ENCODE assay signal across 8 cellular contexts in genomic region chr1:50976111-50976889, GRCh38. TPM values are rescaled to one million over a fixed set of nuclear protein-coding genes. Genes with fewer than 3 reads are reported as not detected.
DNase-seq lines count a peak whose midpoint lies in the region; ATAC-seq and TF ChIP-seq lines count a peak whose summit lies in the region.

No MANE protein-coding gene starts in this region.

- no peaks in the 10 kb centered on the region for H3K9me3 ChIP-seq in suprapubic skin

- POLR2A ChIA-PET in activated CD8-positive, alpha-beta T cell treated with anti-CD3 and anti-CD28 coated beads, Interleukin-2, amount 10 ng/mL, durations not matched to agents 7 days and 5 days (lab: Charles Lee): interaction anchor here (1.9 to 4.1 kb wide), 3 partner anchors 7 to 16 kb away, joined by 8 to 85 read pairs (median 53); partner anchors contain the start of genes CDKN2C and FAF1

- peak overlapping the region; percentile 86 for H3K4me3 ChIP-seq in suprapubic skin

- H3K27me3 Mint-ChIP-seq in activated CD8-positive, alpha-beta T cell treated with anti-CD3 and anti-CD28 coated beads, Interleukin-2, amount 10 ng/mL, durations not matched to agents 7 days and 5 days (ENCODE audit: low read depth): peaks cover 4% of the 10 kb centered on the region
- peaks cover 88% of the 10 kb centered on the region for H3K27me3 Mint-ChIP-seq in mesothelial cell of epicardium (ENCODE audit: low read depth)

- H3K36me3 Mint-ChIP-seq in activated CD8-positive, alpha-beta T cell treated with anti-CD3 and anti-CD28 coated beads, Interleukin-2, amount 10 ng/mL, durations not matched to agents 7 days and 5 days (ENCODE audit: low read depth): peaks cover 51% of the 10 kb centered on the region
- H3K36me3 Mint-ChIP-seq in mesothelial cell of epicardium: no peaks in the 10 kb centered on the region

- WGBS in suprapubic skin: 64% methylated on average over 19 of the region's 19 CpGs

- peak overlapping the region; percentile 83 for H3K4me3 Mint-ChIP-seq in activated CD8-positive, alpha-beta T cell treated with anti-CD3 and anti-CD28 coated beads, Interleukin-2, amount 10 ng/mL, durations not matched to agents 7 days and 5 days
- H3K4me3 Mint-ChIP-seq in mesothelial cell of epicardium: no peak overlapping the region

- TF ChIP-seq CTCF in suprapubic skin (IDR thresholded peaks at IDR 0.05) (no peak), mesothelial cell of epicardium (IDR thresholded peaks at IDR 0.05; ENCODE audit: unreplicated experiment) (no peak)

- peaks cover 53% of the 10 kb centered on the region for H3K4me1 Mint-ChIP-seq in activated CD8-positive, alpha-beta T cell treated with anti-CD3 and anti-CD28 coated beads, Interleukin-2, amount 10 ng/mL, durations not matched to agents 7 days and 5 days (ENCODE audit: low read depth)
- peaks cover 6% of the 10 kb centered on the region for H3K4me1 Mint-ChIP-seq in mesothelial cell of epicardium

- H3K27ac ChIP-seq in suprapubic skin: peak overlapping the region; percentile 91

- peak; percentile 2 for ATAC-seq in GM18868 (IDR thresholded peaks at IDR 0.05; ENCODE audit: unreplicated experiment)
- no peak for ATAC-seq in activated CD8-positive, alpha-beta T cell treated with anti-CD3 and anti-CD28 coated beads, Interleukin-2, amount 10 ng/mL, durations not matched to agents 7 days and 5 days

- H3K27me3 ChIP-seq in suprapubic skin: no peaks in the 10 kb centered on the region

- H3K27ac Mint-ChIP-seq in activated CD8-positive, alpha-beta T cell treated with anti-CD3 and anti-CD28 coated beads, Interleukin-2, amount 10 ng/mL, durations not matched to agents 7 days and 5 days: peak overlapping the region; percentile 85
- no peak overlapping the region for H3K27ac Mint-ChIP-seq in mesothelial cell of epicardium

- no peaks in the 10 kb centered on the region for H3K9me3 Mint-ChIP-seq in activated CD8-positive, alpha-beta T cell treated with anti-CD3 and anti-CD28 coated beads, Interleukin-2, amount 10 ng/mL, durations not matched to agents 7 days and 5 days (ENCODE audit: insufficient read depth)
- no peaks in the 10 kb centered on the region for H3K9me3 Mint-ChIP-seq in mesothelial cell of epicardium

- CTCF ChIA-PET in activated CD8-positive, alpha-beta T cell treated with anti-CD3 and anti-CD28 coated beads, Interleukin-2, amount 10 ng/mL, durations not matched to agents 7 days and 5 days (lab: Charles Lee): interaction anchor here (1.2 to 3.2 kb wide), 4 partner anchors 8 to 213 kb away, joined by 3 to 20 read pairs (median 11); partner anchors contain the start of gene FAF1

- peaks cover 37% of the 10 kb centered on the region for H3K4me1 ChIP-seq in suprapubic skin

- TF ChIP-seq POLR2A in suprapubic skin (IDR thresholded peaks at IDR 0.05): no peak

- no peak for TF ChIP-seq EP300 in suprapubic skin (IDR thresholded peaks at IDR 0.05)

- no peaks in the 10 kb centered on the region for H3K36me3 ChIP-seq in suprapubic skin

- peak; percentile 42 for DNase-seq in A172 (ENCODE audit: low spot score)
- peak; percentile 82 for DNase-seq in NCI-H1092 treated with DMSO at 0.1 percent for 48 hours (lab: John Stamatoyannopoulos, UW)
- DNase-seq in activated CD8-positive, alpha-beta T cell treated with anti-CD3 and anti-CD28 coated beads, Interleukin-2, amount 10 ng/mL, durations not matched to agents 7 days and 5 days: no peak
- peak; percentile 46 for DNase-seq in iPS-NIHi11 (ENCODE audit: low spot score)
- no peak for DNase-seq in suprapubic skin (ENCODE audit: low spot score in 2 of 2)
- no peak for DNase-seq in hippocampal formation (lab: John Stamatoyannopoulos, UW)
- no peak for DNase-seq in mesothelial cell of epicardium (ENCODE audit: low spot score in 2 of 2, unreplicated experiment in 2 of 2)

RNA-seq across cellular contexts. Expression of gene CDKN2C, which starts 6.3 kb away (rescaled TPM):
- total RNA-seq in A172 (2014; rRNA removed; shearing (Covaris generic)): 65.5 and 89.0 TPM in 2 replicates
- total RNA-seq in activated CD8-positive, alpha-beta T cell treated with anti-CD3 and anti-CD28 coated beads, Interleukin-2, amount 10 ng/mL, durations not matched to agents 7 days and 5 days: 10 to 100 TPM; 82.0 to 82.5 TPM
- total RNA-seq in suprapubic skin (10 to 100 TPM in 3 of 4 donors, 1 to 10 TPM in 1; 9.9 to 13.0 (median 11.1) TPM), mesothelial cell of epicardium (0.63 to 0.80 TPM (median 0.67 TPM) in 3 replicates)

RNA-seq across cellular contexts. Expression of gene FAF1, which starts 16.2 kb away (rescaled TPM):
- total RNA-seq in A172 (2014; rRNA removed; shearing (Covaris generic)): 98.8 and 99.1 TPM in 2 replicates
- total RNA-seq in activated CD8-positive, alpha-beta T cell treated with anti-CD3 and anti-CD28 coated beads, Interleukin-2, amount 10 ng/mL, durations not matched to agents 7 days and 5 days: 100 to 1,000 TPM in 1 of 2 experiments, 10 to 100 TPM in 1; 95.6 to 104 TPM
- total RNA-seq in suprapubic skin (10 to 100 TPM; 35.1 to 61.6 (median 45.4) TPM), mesothelial cell of epicardium (43.2 to 47.6 TPM (median 44.4 TPM) in 3 replicates)

Comparison
In these comparisons a context has a peak if more than half of its experiments do, and no peak if none do; other contexts are left out.
1. DNase-seq: peak in A172 (single experiment), NCI-H1092 treated with DMSO at 0.1 percent for 48 hours (single experiment) and iPS-NIHi11 (single experiment); none in activated CD8-positive, alpha-beta T cell treated with anti-CD3 and anti-CD28 coated beads, Interleukin-2, amount 10 ng/mL, durations not matched to agents 7 days and 5 days (single experiment), suprapubic skin (0 of 2), hippocampal formation (0 of 2) and mesothelial cell of epicardium (0 of 2).